ENCODE assay signal across 9 cellular contexts in genomic region chr19:57321164-57321563, GRCh38. TPM values are rescaled to one million over a fixed set of nuclear protein-coding genes. Genes with fewer than 3 reads are reported as not detected.
DNase-seq lines count a peak whose midpoint lies in the region; ATAC-seq and TF ChIP-seq lines count a peak whose summit lies in the region.
"Had no signal": no experiment of that assay in that cellular context is flagged by ENCODE, and none has a peak within 500 bp of the region (broad histone marks: within the 10 kb centered on the region; RNA-seq: fewer than 3 reads in every experiment).

No MANE protein-coding gene starts in this region.

- intact Hi-C loops in heart right ventricle (cut with DNase I) = loop anchor here in 2 of 10 donors (5.0 kb wide), 2 partner anchors 39 to 44 kb away; partner anchors contain the start of gene ZNF460 (in 1 of the 2)
- intact Hi-C loops in left cardiac atrium (cut with DNase I) = loop anchor here in 1 of 2 donors (2.0 to 5.0 kb wide), 2 partner anchors 36 to 40 kb away; partner anchors contain the start of gene ZNF460
- intact Hi-C loops in ascending aorta (cut with DNase I) = loop anchor here (2.0 kb wide), 1 partner anchor 40 kb away; the partner anchor contains the start of gene ZNF460

- WGBS in heart right ventricle, 2 donors = 27 to 34% methylated on average over 8 of the region's 8 CpGs
- WGBS in lung, 2 donors = 36 to 43% methylated on average over 8 of the region's 8 CpGs
- 32% methylated on average over 8 of the region's 8 CpGs for WGBS in urinary bladder

- H3K27ac ChIP-seq in heart right ventricle = peak overlapping the region in 7 of 10 donors; percentile 88 to 96 (median 92)
- H3K27ac ChIP-seq in ascending aorta = peak overlapping the region; percentile 82 to 87
- peak overlapping the region; percentile 87 to 91 for H3K27ac ChIP-seq in lung (ENCODE audit: low read depth in 1 of 2, low read length in 1 of 2)
- H3K27ac ChIP-seq in urinary bladder (ENCODE audit: low read depth) = no peak overlapping the region

- H3K9me3 ChIP-seq in heart right ventricle = peaks cover 0 to 17% (median 0%) of the 10 kb centered on the region in 11 donors
- peaks cover 27 to 38% of the 10 kb centered on the region in 2 donors for H3K9me3 ChIP-seq in ascending aorta
- H3K9me3 ChIP-seq in lung (ENCODE audit: control insufficient read depth in 2 of 2, insufficient read depth in 1 of 2, low read length in 1 of 2) = peaks cover 0 to 30% of the 10 kb centered on the region in 2 donors

- H3K4me3 ChIP-seq in heart right ventricle (peak overlapping the region; percentile 76 to 98 (median 86)), ascending aorta (peak overlapping the region; percentile 65 to 69), lung (peak overlapping the region; percentile 93), urinary bladder (ENCODE audit: low read depth, low read length) (peak overlapping the region; percentile 69)

- ATAC-seq in heart right ventricle (no peak), left cardiac atrium (no peak), lung (ENCODE audit: insufficient read depth, low FRiP score) (no peak), GM18519 (IDR thresholded peaks at IDR 0.05; ENCODE audit: low FRiP score, unreplicated experiment) (no peak)

- H3K36me3 ChIP-seq in heart right ventricle = peaks cover 0 to 34% (median 28%) of the 10 kb centered on the region in 9 donors
- H3K36me3 ChIP-seq in ascending aorta = peaks cover 30 to 33% of the 10 kb centered on the region in 2 donors
- peaks cover 19 to 20% of the 10 kb centered on the region in 2 donors for H3K36me3 ChIP-seq in lung (ENCODE audit: control insufficient read depth in 2 of 2, insufficient read depth in 2 of 2, low read length in 2 of 2)
- H3K36me3 ChIP-seq in urinary bladder (ENCODE audit: insufficient read depth) = peaks cover 7% of the 10 kb centered on the region

- H3K27me3 ChIP-seq in heart right ventricle = peaks cover 0 to 24% (median 0%) of the 10 kb centered on the region in 7 donors
- H3K27me3 ChIP-seq in ascending aorta = no peaks in the 10 kb centered on the region
- H3K27me3 ChIP-seq in lung (ENCODE audit: control insufficient read depth, insufficient read depth) = no peaks in the 10 kb centered on the region

- TF ChIP-seq CTCF in heart right ventricle (IDR thresholded peaks at IDR 0.05) (no peak), ascending aorta (IDR thresholded peaks at IDR 0.05) (no peak), lung (IDR thresholded peaks at IDR 0.05; ENCODE audit: control extremely low read depth, extremely low read depth) (no peak)

- H3K4me1 ChIP-seq in heart right ventricle (peaks cover 5 to 34% (median 23%) of the 10 kb centered on the region in 9 donors), ascending aorta (peaks cover 0 to 6% of the 10 kb centered on the region in 2 donors), lung (ENCODE audit: control insufficient read depth in 2 of 2, insufficient read depth in 2 of 2, low read length in 2 of 2) (peaks cover 4 to 13% of the 10 kb centered on the region in 2 donors), urinary bladder (ENCODE audit: insufficient read depth) (no peaks in the 10 kb centered on the region)

- no peak for DNase-seq in heart right ventricle
- DNase-seq in left cardiac atrium = no peak
- DNase-seq in ascending aorta (ENCODE audit: low spot score in 2 of 2) = no peak
- no peak for DNase-seq in lung (ENCODE audit: low spot score)
- DNase-seq in stimulated activated naive CD4-positive, alpha-beta T cell treated with Interleukin-2 at 50 U/mL for 16 hours (lab: John Stamatoyannopoulos, UW) = no peak
- no peak for DNase-seq in NCI-H187 (lab: John Stamatoyannopoulos, UW)
- DNase-seq: T-helper 9 cell had no signal

RNA-seq across cellular contexts. Expression of gene ZNF543, which starts 0.9 kb away (rescaled TPM):
- total RNA-seq in heart right ventricle (1 to 10 TPM; 5.5 to 9.2 (median 7.0) TPM), left cardiac atrium (1 to 10 TPM; 5.5 to 7.7 TPM), ascending aorta (4.5 TPM), lung (10 to 100 TPM in 1 of 2 donors, 1 to 10 TPM in 1; 5.2 to 15.4 TPM), urinary bladder (25.4 TPM)
- polyA plus RNA-seq in heart right ventricle (1 to 10 TPM in 1 of 2 donors, under 1 TPM in 1; 0.86 to 2.1 TPM), lung (1 to 10 TPM; 1.3 to 1.4 TPM), urinary bladder (2.9 TPM)

RNA-seq across cellular contexts. Expression of gene ZNF304, which starts 29.9 kb away (rescaled TPM):
- total RNA-seq in heart right ventricle = 10 to 100 TPM in 8 of 10 donors, 1 to 10 TPM in 2; 8.0 to 15.7 (median 11.4) TPM
- polyA plus RNA-seq in heart right ventricle = 1 to 10 TPM; 3.4 to 3.7 TPM
- 10 to 100 TPM in 1 of 2 donors, 1 to 10 TPM in 1; 7.2 to 12.9 TPM for total RNA-seq in left cardiac atrium
- total RNA-seq in ascending aorta = 5.9 TPM
- total RNA-seq in lung = 10 to 100 TPM in 1 of 2 donors, 1 to 10 TPM in 1; 7.9 to 13.5 TPM
- 1 to 10 TPM; 2.6 to 3.8 TPM for polyA plus RNA-seq in lung
- 17.9 TPM for total RNA-seq in urinary bladder
- 7.8 TPM for polyA plus RNA-seq in urinary bladder

RNA-seq across cellular contexts. Expression of gene ZNF460, which starts 40.9 kb away (rescaled TPM):
- total RNA-seq in heart right ventricle (10 to 100 TPM; 22.9 to 50.3 (median 41.1) TPM), left cardiac atrium (10 to 100 TPM; 32.7 to 46.9 TPM), ascending aorta (56.5 TPM), lung (100 to 1,000 TPM in 1 of 2 donors, 10 to 100 TPM in 1; 54.1 to 113 TPM), urinary bladder (176 TPM)
- polyA plus RNA-seq in heart right ventricle (1 to 10 TPM in 1 of 2 donors, under 1 TPM in 1; 0.42 to 4.7 TPM), lung (1 to 10 TPM; 1.2 to 4.0 TPM), urinary bladder (0.85 TPM)

RNA-seq across cellular contexts. Expression of gene TRAPPC2B, which starts 42.2 kb away (rescaled TPM):
- total RNA-seq in heart right ventricle (10 to 100 TPM in 7 of 10 donors, 1 to 10 TPM in 3; 8.1 to 18.8 (median 11.4) TPM), left cardiac atrium (10 to 100 TPM; 10.9 to 13.9 TPM), ascending aorta (1.8 TPM), lung (10 to 100 TPM in 1 of 2 donors, 1 to 10 TPM in 1; 6.2 to 15.1 TPM), urinary bladder (9.7 TPM)
- polyA plus RNA-seq in heart right ventricle (10 to 100 TPM; 31.8 to 37.5 TPM), lung (10 to 100 TPM; 15.3 to 25.4 TPM), urinary bladder (26.8 TPM)

RNA-seq across cellular contexts. Expression of gene ZNF547, which starts 42.2 kb away (rescaled TPM):
- total RNA-seq in heart right ventricle = 1 to 10 TPM; 2.0 to 4.2 (median 2.8) TPM
- polyA plus RNA-seq in heart right ventricle = 1 to 10 TPM; 1.4 to 4.2 TPM
- total RNA-seq in left cardiac atrium = 1 to 10 TPM; 3.6 to 4.4 TPM
- total RNA-seq in ascending aorta = not detected
- 1 to 10 TPM; 2.8 to 4.2 TPM for total RNA-seq in lung
- polyA plus RNA-seq in lung = 1 to 10 TPM; 1.4 to 1.6 TPM
- total RNA-seq in urinary bladder = 6.1 TPM
- 1.8 TPM for polyA plus RNA-seq in urinary bladder
